Comparison of ENCODE assay signal across 1 cellular context in genomic region chr16:30526823-30527634, GRCh38.
TF ChIP-seq lines count a peak whose summit lies in the region.

No MANE protein-coding gene starts in this region.

TF ChIP-seq in H1, 55 proteins besides CTCF, POLR2A, EP300 and RAD21:
- TF ChIP-seq CEBPB (IDR thresholded peaks at IDR 0.05; ENCODE audit: low read depth, low read length) (no peak), TEAD4 (IDR thresholded peaks at IDR 0.05; ENCODE audit: low read depth, low read length) (no peak), SP4 (IDR thresholded peaks at IDR 0.05; ENCODE audit: low read length) (no peak), RNF2 (IDR thresholded peaks at IDR 0.05; ENCODE audit: borderline replicate concordance, low read depth, low read length, missing control alignments, poor library complexity, severe bottlenecking) (no peak), JUN (IDR thresholded peaks at IDR 0.05; ENCODE audit: low read depth, low read length) (no peak), TBP (IDR thresholded peaks at IDR 0.05; ENCODE audit: low read depth, low read length) (peak; percentile 44), EGR1 (IDR thresholded peaks at IDR 0.05; ENCODE audit: borderline replicate concordance, low read depth, low read length) (peak; percentile 93), MAX (IDR thresholded peaks at IDR 0.05) (peak; percentile 53), POLR2AphosphoS5 (IDR thresholded peaks at IDR 0.05; ENCODE audit: low read depth, low read length) (peak; percentile 76; the same call in 1 of the 2 replicates), SUZ12 (IDR thresholded peaks at IDR 0.05; ENCODE audit: low read length) (no peak), BCL11A (IDR thresholded peaks at IDR 0.05; ENCODE audit: low read depth in 2 of 2, low read length in 2 of 2) (no peak), USF2 (IDR thresholded peaks at IDR 0.05; ENCODE audit: low read length) (peak; percentile 11; the same call in 1 of the 2 replicates), SIX5 (IDR thresholded peaks at IDR 0.05; ENCODE audit: low read depth, low read length) (no peak), POU5F1 (IDR thresholded peaks at IDR 0.05; ENCODE audit: low read depth, low read length) (no peak), YY1 (IDR thresholded peaks at IDR 0.05; ENCODE audit: low read depth, low read length) (peak; percentile 49), SIN3A (conservative IDR thresholded peaks at IDR 0.05 in 1 of 2, IDR thresholded peaks at IDR 0.05 in 1 of 2; ENCODE audit: low read depth in 1 of 2, low read length in 2 of 2) (peak; percentile 61 to 73; a peak in 2 of 4 replicates), CREB1 (IDR thresholded peaks at IDR 0.05) (0 out of 2 replicates have a peak, but pooled peaks have one; percentile 33), NRF1 (IDR thresholded peaks at IDR 0.05; ENCODE audit: low read depth, low read length) (no peak), TAF1 (IDR thresholded peaks at IDR 0.05; ENCODE audit: low read depth, low read length) (peak; percentile 2), HDAC6 (IDR thresholded peaks at IDR 0.05; ENCODE audit: low read depth, low read length) (no peak), RXRA (IDR thresholded peaks at IDR 0.05; ENCODE audit: insufficient read depth, low read depth, low read length) (no peak), ASH2L (IDR thresholded peaks at IDR 0.05; ENCODE audit: low read length) (peak; percentile 58), BACH1 (IDR thresholded peaks at IDR 0.05; ENCODE audit: low read length) (no peak), SP2 (IDR thresholded peaks at IDR 0.05; ENCODE audit: low read length) (peak; percentile 91), KDM4A (IDR thresholded peaks at IDR 0.05; ENCODE audit: low read depth, low read length, severe bottlenecking) (peak; percentile 73), CBX5 (IDR thresholded peaks at IDR 0.05; ENCODE audit: low read depth, low read length) (no peak), HDAC2 (IDR thresholded peaks at IDR 0.05; ENCODE audit: borderline replicate concordance in 1 of 2, low read depth in 2 of 2, low read length in 2 of 2) (no peak), EZH2 (IDR thresholded peaks at IDR 0.05; ENCODE audit: low read depth, low read length, severe bottlenecking) (no peak), CHD2 (IDR thresholded peaks at IDR 0.05; ENCODE audit: low read length) (peak; percentile 44; the same call in 1 of the 2 replicates), ZNF274 (IDR thresholded peaks at IDR 0.05; ENCODE audit: borderline replicate concordance, extremely low read depth, low read length) (no peak), RBBP5 (IDR thresholded peaks at IDR 0.05; ENCODE audit: borderline replicate concordance, low read depth, low read length) (peak; percentile 30), SRF (IDR thresholded peaks at IDR 0.05; ENCODE audit: low read depth, low read length) (no peak), SP1 (IDR thresholded peaks at IDR 0.05; ENCODE audit: low read depth, low read length) (no peak; the same call in 1 of the 2 replicates), PHF8 (conservative IDR thresholded peaks at IDR 0.05; ENCODE audit: low read depth, low read length) (peak; percentile 70), GABPA (IDR thresholded peaks at IDR 0.05; ENCODE audit: borderline replicate concordance, insufficient read depth, low read length) (peak; percentile 87), TAF7 (optimal IDR thresholded peaks at IDR 0.05; ENCODE audit: borderline replicate concordance, low read depth, low read length) (peak; percentile 19), BRCA1 (IDR thresholded peaks at IDR 0.05; ENCODE audit: low read depth, low read length) (no peak), RFX5 (IDR thresholded peaks at IDR 0.05; ENCODE audit: borderline replicate concordance, low read depth, low read length) (no peak), ATF3 (IDR thresholded peaks at IDR 0.05; ENCODE audit: insufficient read depth, low read depth, low read length) (no peak)
- TF ChIP-seq, protein P1, sequence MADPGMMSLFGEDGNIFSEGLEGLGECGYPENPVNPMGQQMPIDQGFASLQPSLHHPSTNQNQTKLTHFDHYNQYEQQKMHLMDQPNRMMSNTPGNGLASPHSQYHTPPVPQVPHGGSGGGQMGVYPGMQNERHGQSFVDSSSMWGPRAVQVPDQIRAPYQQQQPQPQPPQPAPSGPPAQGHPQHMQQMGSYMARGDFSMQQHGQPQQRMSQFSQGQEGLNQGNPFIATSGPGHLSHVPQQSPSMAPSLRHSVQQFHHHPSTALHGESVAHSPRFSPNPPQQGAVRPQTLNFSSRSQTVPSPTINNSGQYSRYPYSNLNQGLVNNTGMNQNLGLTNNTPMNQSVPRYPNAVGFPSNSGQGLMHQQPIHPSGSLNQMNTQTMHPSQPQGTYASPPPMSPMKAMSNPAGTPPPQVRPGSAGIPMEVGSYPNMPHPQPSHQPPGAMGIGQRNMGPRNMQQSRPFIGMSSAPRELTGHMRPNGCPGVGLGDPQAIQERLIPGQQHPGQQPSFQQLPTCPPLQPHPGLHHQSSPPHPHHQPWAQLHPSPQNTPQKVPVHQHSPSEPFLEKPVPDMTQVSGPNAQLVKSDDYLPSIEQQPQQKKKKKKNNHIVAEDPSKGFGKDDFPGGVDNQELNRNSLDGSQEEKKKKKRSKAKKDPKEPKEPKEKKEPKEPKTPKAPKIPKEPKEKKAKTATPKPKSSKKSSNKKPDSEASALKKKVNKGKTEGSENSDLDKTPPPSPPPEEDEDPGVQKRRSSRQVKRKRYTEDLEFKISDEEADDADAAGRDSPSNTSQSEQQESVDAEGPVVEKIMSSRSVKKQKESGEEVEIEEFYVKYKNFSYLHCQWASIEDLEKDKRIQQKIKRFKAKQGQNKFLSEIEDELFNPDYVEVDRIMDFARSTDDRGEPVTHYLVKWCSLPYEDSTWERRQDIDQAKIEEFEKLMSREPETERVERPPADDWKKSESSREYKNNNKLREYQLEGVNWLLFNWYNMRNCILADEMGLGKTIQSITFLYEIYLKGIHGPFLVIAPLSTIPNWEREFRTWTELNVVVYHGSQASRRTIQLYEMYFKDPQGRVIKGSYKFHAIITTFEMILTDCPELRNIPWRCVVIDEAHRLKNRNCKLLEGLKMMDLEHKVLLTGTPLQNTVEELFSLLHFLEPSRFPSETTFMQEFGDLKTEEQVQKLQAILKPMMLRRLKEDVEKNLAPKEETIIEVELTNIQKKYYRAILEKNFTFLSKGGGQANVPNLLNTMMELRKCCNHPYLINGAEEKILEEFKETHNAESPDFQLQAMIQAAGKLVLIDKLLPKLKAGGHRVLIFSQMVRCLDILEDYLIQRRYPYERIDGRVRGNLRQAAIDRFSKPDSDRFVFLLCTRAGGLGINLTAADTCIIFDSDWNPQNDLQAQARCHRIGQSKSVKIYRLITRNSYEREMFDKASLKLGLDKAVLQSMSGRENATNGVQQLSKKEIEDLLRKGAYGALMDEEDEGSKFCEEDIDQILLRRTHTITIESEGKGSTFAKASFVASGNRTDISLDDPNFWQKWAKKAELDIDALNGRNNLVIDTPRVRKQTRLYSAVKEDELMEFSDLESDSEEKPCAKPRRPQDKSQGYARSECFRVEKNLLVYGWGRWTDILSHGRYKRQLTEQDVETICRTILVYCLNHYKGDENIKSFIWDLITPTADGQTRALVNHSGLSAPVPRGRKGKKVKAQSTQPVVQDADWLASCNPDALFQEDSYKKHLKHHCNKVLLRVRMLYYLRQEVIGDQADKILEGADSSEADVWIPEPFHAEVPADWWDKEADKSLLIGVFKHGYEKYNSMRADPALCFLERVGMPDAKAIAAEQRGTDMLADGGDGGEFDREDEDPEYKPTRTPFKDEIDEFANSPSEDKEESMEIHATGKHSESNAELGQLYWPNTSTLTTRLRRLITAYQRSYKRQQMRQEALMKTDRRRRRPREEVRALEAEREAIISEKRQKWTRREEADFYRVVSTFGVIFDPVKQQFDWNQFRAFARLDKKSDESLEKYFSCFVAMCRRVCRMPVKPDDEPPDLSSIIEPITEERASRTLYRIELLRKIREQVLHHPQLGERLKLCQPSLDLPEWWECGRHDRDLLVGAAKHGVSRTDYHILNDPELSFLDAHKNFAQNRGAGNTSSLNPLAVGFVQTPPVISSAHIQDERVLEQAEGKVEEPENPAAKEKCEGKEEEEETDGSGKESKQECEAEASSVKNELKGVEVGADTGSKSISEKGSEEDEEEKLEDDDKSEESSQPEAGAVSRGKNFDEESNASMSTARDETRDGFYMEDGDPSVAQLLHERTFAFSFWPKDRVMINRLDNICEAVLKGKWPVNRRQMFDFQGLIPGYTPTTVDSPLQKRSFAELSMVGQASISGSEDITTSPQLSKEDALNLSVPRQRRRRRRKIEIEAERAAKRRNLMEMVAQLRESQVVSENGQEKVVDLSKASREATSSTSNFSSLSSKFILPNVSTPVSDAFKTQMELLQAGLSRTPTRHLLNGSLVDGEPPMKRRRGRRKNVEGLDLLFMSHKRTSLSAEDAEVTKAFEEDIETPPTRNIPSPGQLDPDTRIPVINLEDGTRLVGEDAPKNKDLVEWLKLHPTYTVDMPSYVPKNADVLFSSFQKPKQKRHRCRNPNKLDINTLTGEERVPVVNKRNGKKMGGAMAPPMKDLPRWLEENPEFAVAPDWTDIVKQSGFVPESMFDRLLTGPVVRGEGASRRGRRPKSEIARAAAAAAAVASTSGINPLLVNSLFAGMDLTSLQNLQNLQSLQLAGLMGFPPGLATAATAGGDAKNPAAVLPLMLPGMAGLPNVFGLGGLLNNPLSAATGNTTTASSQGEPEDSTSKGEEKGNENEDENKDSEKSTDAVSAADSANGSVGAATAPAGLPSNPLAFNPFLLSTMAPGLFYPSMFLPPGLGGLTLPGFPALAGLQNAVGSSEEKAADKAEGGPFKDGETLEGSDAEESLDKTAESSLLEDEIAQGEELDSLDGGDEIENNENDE (IDR thresholded peaks at IDR 0.05; ENCODE audit: insufficient replicate concordance, low read length): no peak
- TF ChIP-seq, protein P2, sequence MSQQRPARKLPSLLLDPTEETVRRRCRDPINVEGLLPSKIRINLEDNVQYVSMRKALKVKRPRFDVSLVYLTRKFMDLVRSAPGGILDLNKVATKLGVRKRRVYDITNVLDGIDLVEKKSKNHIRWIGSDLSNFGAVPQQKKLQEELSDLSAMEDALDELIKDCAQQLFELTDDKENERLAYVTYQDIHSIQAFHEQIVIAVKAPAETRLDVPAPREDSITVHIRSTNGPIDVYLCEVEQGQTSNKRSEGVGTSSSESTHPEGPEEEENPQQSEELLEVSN (IDR thresholded peaks at IDR 0.05): no peak
- TF ChIP-seq, protein P3, sequence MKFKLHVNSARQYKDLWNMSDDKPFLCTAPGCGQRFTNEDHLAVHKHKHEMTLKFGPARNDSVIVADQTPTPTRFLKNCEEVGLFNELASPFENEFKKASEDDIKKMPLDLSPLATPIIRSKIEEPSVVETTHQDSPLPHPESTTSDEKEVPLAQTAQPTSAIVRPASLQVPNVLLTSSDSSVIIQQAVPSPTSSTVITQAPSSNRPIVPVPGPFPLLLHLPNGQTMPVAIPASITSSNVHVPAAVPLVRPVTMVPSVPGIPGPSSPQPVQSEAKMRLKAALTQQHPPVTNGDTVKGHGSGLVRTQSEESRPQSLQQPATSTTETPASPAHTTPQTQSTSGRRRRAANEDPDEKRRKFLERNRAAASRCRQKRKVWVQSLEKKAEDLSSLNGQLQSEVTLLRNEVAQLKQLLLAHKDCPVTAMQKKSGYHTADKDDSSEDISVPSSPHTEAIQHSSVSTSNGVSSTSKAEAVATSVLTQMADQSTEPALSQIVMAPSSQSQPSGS (IDR thresholded peaks at IDR 0.05; ENCODE audit: low read length): no peak
